Comparison of ENCODE assay signal across 10 cellular contexts in genomic region chr1:174963547-174964125, GRCh38. TPM values are rescaled to one million over a fixed set of nuclear protein-coding genes. Genes with fewer than 3 reads are reported as not detected.
DNase-seq lines count a peak whose midpoint lies in the region; ATAC-seq and TF ChIP-seq lines count a peak whose summit lies in the region.
"Had no signal": no experiment of that assay in that cellular context is flagged by ENCODE, and none has a peak within 500 bp of the region (broad histone marks: within the 10 kb centered on the region; RNA-seq: fewer than 3 reads in every experiment).

No MANE protein-coding gene starts in this region.

- H3K27ac ChIP-seq in BLaER1 treated with 17β-estradiol and CSF1 and Interleukin-3, amounts not matched to agents 10 nM and 100 nM: peak overlapping the region in 6 of 11 experiments; percentile 43 to 68 (median 58); a peak in 9 of 22 replicates
- no peak overlapping the region for H3K27ac ChIP-seq in HEK293 (ENCODE audit: extremely low read depth, low read depth, low read length)
- H3K27ac ChIP-seq: cardiac muscle cell had no signal

- H3K4me1 ChIP-seq in BLaER1 treated with 17β-estradiol and CSF1 and Interleukin-3, amounts not matched to agents 10 nM and 100 nM: peaks cover 37 to 70% (median 54%) of the 10 kb centered on the region in 10 experiments
- H3K4me1 ChIP-seq in HEK293 (ENCODE audit: control insufficient read depth, insufficient read depth, low read length) (peaks cover 17% of the 10 kb centered on the region), mucosa of descending colon (ENCODE audit: low read depth) (peaks cover 56% of the 10 kb centered on the region)

- intact Hi-C loops in mucosa of descending colon (cut with DNase I, micrococcal nuclease): loop anchor here in 1 of 2 donors (10.0 kb wide), 1 partner anchor 89 kb away; no protein-coding TSS in a partner anchor

- no peak for ATAC-seq in T-helper 17 cell
- peak; percentile 49 for ATAC-seq in mucosa of descending colon

- H3K27me3 ChIP-seq in BLaER1 treated with 17β-estradiol and CSF1 and Interleukin-3, amounts not matched to agents 10 nM and 100 nM: no peaks in the 10 kb centered on the region
- H3K27me3 ChIP-seq: cardiac muscle cell had no signal

- DNase-seq in T-helper 17 cell (no peak), mucosa of descending colon (peak in 1 of 3 donors; percentile 71), GM10266 (ENCODE audit: extremely low spot score) (no peak), cortex of kidney (lab: John Stamatoyannopoulos, UW) (no peak), cerebellum (ENCODE audit: low spot score) (no peak), A172 (ENCODE audit: low spot score) (no peak)
- DNase-seq: NCI-H2081 treated with DMSO at 0.1 percent for 48 hours had no signal

- H4K20me1 ChIP-seq in BLaER1 treated with 17β-estradiol and CSF1 and Interleukin-3, amounts not matched to agents 10 nM and 100 nM: no peaks in the 10 kb centered on the region

- CTCF ChIA-PET in HEK293 (lab: Yijun Ruan, JAX): interaction anchor here (0.6 to 2.5 kb wide), 5 partner anchors 19 to 233 kb away, joined by 3 to 7 read pairs (median 3); no protein-coding TSS in a partner anchor

- POLR2A ChIA-PET in HEK293 (lab: Yijun Ruan, JAX): no interaction called here

- H3K27ac Mint-ChIP-seq in T-helper 17 cell: peak overlapping the region; percentile 99

- H3K4me1 Mint-ChIP-seq in T-helper 17 cell: peaks cover 36% of the 10 kb centered on the region

- H3K4me3 Mint-ChIP-seq in T-helper 17 cell: no peak overlapping the region

- H3K9me3 ChIP-seq in BLaER1 treated with 17β-estradiol and CSF1 and Interleukin-3, amounts not matched to agents 10 nM and 100 nM (replicated peaks in 1 of 11): no peaks in the 10 kb centered on the region
- H3K9me3 ChIP-seq in HEK293 (ENCODE audit: control insufficient read depth, insufficient read depth, low read depth, low read length): no peaks in the 10 kb centered on the region
- no peaks in the 10 kb centered on the region for H3K9me3 ChIP-seq in T-helper 17 cell (ENCODE audit: control insufficient read depth, low read length, poor library complexity, severe bottlenecking)
- no peaks in the 10 kb centered on the region for H3K9me3 ChIP-seq in mucosa of descending colon

- no peak overlapping the region for H3K4me3 ChIP-seq in BLaER1 treated with 17β-estradiol and CSF1 and Interleukin-3, amounts not matched to agents 10 nM and 100 nM
- H3K4me3 ChIP-seq in HEK293 (ENCODE audit: low read depth, low read length): no peak overlapping the region
- H3K4me3 ChIP-seq in mucosa of descending colon: no peak overlapping the region
- H3K4me3 ChIP-seq: cardiac muscle cell had no signal

- H3K4me2 ChIP-seq in BLaER1 treated with 17β-estradiol and CSF1 and Interleukin-3, amounts not matched to agents 10 nM and 100 nM: peak overlapping the region in 10 of 11 experiments; percentile 18 to 75 (median 48); a peak in 15 of 22 replicates

- peaks cover 0 to 4% (median 2%) of the 10 kb centered on the region in 11 experiments; a peak in 5 of 22 replicates for H3K36me3 ChIP-seq in BLaER1 treated with 17β-estradiol and CSF1 and Interleukin-3, amounts not matched to agents 10 nM and 100 nM
- H3K36me3 ChIP-seq in HEK293 (ENCODE audit: control insufficient read depth in 2 of 2, insufficient read depth in 1 of 2, low read length in 2 of 2): no peaks in the 10 kb centered on the region
- H3K36me3 ChIP-seq in mucosa of descending colon (ENCODE audit: low read depth): no peaks in the 10 kb centered on the region
- H3K36me3 ChIP-seq: cardiac muscle cell had no signal

- TF ChIP-seq CTCF in HEK293 (tag by site-specific recombination; IDR thresholded peaks at IDR 0.05) (no peak), mucosa of descending colon (IDR thresholded peaks at IDR 0.05) (no peak), GM10266 (IDR thresholded peaks at IDR 0.05; ENCODE audit: control insufficient read depth, insufficient read depth, low read depth, missing control alignments) (no peak)

- no peaks in the 10 kb centered on the region for H3K27me3 Mint-ChIP-seq in T-helper 17 cell

- H3K36me3 Mint-ChIP-seq in T-helper 17 cell (ENCODE audit: low read depth): no peaks in the 10 kb centered on the region

- H3K9ac ChIP-seq in BLaER1 treated with 17β-estradiol and CSF1 and Interleukin-3, amounts not matched to agents 10 nM and 100 nM: no peak overlapping the region; a peak in 1 of 22 replicates

TF ChIP-seq in HEK293, 187 proteins besides CTCF, POLR2A, EP300 and RAD21 (continues in another document):
- 0 out of 2 replicates have a peak, but pooled peaks have one; percentile 55 for TF ChIP-seq ZNF544 (tag by site-specific recombination; IDR thresholded peaks at IDR 0.05)
- TF ChIP-seq ZNF558 (tag by site-specific recombination; IDR thresholded peaks at IDR 0.05): peak; percentile 58; the same call in 1 of the 2 replicates
- TF ChIP-seq, protein P1, sequence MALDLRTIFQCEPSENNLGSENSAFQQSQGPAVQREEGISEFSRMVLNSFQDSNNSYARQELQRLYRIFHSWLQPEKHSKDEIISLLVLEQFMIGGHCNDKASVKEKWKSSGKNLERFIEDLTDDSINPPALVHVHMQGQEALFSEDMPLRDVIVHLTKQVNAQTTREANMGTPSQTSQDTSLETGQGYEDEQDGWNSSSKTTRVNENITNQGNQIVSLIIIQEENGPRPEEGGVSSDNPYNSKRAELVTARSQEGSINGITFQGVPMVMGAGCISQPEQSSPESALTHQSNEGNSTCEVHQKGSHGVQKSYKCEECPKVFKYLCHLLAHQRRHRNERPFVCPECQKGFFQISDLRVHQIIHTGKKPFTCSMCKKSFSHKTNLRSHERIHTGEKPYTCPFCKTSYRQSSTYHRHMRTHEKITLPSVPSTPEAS (tag by site-specific recombination; IDR thresholded peaks at IDR 0.05): no peak
- TF ChIP-seq, protein P2, sequence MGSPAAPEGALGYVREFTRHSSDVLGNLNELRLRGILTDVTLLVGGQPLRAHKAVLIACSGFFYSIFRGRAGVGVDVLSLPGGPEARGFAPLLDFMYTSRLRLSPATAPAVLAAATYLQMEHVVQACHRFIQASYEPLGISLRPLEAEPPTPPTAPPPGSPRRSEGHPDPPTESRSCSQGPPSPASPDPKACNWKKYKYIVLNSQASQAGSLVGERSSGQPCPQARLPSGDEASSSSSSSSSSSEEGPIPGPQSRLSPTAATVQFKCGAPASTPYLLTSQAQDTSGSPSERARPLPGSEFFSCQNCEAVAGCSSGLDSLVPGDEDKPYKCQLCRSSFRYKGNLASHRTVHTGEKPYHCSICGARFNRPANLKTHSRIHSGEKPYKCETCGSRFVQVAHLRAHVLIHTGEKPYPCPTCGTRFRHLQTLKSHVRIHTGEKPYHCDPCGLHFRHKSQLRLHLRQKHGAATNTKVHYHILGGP (tag by site-specific recombination; IDR thresholded peaks at IDR 0.05): peak; percentile 40; the same call in 1 of the 2 replicates
- TF ChIP-seq ZNF529 (tag by site-specific recombination; IDR thresholded peaks at IDR 0.05; ENCODE audit: insufficient replicate concordance): peak; percentile 44
- TF ChIP-seq ZNF549 (tag by site-specific recombination; IDR thresholded peaks at IDR 0.05): peak; percentile 58
- peak; percentile 74 for TF ChIP-seq ZNF830 (tag by site-specific recombination; IDR thresholded peaks at IDR 0.05; ENCODE audit: low read depth)
- no peak for TF ChIP-seq ZNF202 (tag by site-specific recombination; IDR thresholded peaks at IDR 0.05; ENCODE audit: borderline replicate concordance)
- peak; percentile 83; the same call in 1 of the 2 replicates for TF ChIP-seq ZNF350 (tag by site-specific recombination; IDR thresholded peaks at IDR 0.05)
- TF ChIP-seq, protein P3, sequence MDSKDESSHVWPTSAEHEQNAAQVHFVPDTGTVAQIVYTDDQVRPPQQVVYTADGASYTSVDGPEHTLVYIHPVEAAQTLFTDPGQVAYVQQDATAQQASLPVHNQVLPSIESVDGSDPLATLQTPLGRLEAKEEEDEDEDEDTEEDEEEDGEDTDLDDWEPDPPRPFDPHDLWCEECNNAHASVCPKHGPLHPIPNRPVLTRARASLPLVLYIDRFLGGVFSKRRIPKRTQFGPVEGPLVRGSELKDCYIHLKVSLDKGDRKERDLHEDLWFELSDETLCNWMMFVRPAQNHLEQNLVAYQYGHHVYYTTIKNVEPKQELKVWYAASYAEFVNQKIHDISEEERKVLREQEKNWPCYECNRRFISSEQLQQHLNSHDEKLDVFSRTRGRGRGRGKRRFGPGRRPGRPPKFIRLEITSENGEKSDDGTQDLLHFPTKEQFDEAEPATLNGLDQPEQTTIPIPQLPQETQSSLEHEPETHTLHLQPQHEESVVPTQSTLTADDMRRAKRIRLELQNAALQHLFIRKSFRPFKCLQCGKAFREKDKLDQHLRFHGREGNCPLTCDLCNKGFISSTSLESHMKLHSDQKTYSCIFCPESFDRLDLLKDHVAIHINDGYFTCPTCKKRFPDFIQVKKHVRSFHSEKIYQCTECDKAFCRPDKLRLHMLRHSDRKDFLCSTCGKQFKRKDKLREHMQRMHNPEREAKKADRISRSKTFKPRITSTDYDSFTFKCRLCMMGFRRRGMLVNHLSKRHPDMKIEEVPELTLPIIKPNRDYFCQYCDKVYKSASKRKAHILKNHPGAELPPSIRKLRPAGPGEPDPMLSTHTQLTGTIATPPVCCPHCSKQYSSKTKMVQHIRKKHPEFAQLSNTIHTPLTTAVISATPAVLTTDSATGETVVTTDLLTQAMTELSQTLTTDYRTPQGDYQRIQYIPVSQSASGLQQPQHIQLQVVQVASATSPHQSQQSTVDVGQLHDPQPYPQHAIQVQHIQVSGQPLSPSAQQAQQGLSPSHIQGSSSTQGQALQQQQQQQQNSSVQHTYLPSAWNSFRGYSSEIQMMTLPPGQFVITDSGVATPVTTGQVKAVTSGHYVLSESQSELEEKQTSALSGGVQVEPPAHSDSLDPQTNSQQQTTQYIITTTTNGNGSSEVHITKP (tag by site-specific recombination; IDR thresholded peaks at IDR 0.05): no peak
- TF ChIP-seq ZNF660 (tag by site-specific recombination; IDR thresholded peaks at IDR 0.05): peak; percentile 85
- peak; percentile 43; the same call in 1 of the 2 replicates for TF ChIP-seq ZNF221 (tag by site-specific recombination; IDR thresholded peaks at IDR 0.05; ENCODE audit: borderline replicate concordance)
- peak; percentile 96 for TF ChIP-seq ZNF561 (tag by site-specific recombination; IDR thresholded peaks at IDR 0.05; ENCODE audit: borderline replicate concordance)
- peak; percentile 76; the same call in 1 of the 2 replicates for TF ChIP-seq ZNF37A (tag by site-specific recombination; IDR thresholded peaks at IDR 0.05)
- TF ChIP-seq KLF10 (tag by site-specific recombination; IDR thresholded peaks at IDR 0.05): peak; percentile 71; the same call in 1 of the 2 replicates
- no peak for TF ChIP-seq ZNF394 (tag by site-specific recombination; IDR thresholded peaks at IDR 0.05; ENCODE audit: borderline replicate concordance)

RNA-seq across cellular contexts. Expression of gene CACYBP, which starts 36.1 kb away (rescaled TPM):
- total RNA-seq in T-helper 17 cell (10 to 100 TPM; 82.2 to 89.8 TPM), mucosa of descending colon (100 to 1,000 TPM in 1 of 3 donors, 10 to 100 TPM in 2; 43.6 to 103 (median 67.9) TPM), cerebellum (122 TPM)
- total RNA-seq in A172 (2014; rRNA removed; shearing (Covaris generic)): 397 and 540 TPM in 2 replicates

RNA-seq across cellular contexts. Expression of gene MRPS14, which starts 59.6 kb away (rescaled TPM):
- total RNA-seq in T-helper 17 cell (10 to 100 TPM; 13.4 to 16.2 TPM), mucosa of descending colon (10 to 100 TPM; 24.0 to 29.5 (median 26.2) TPM), cerebellum (41.5 TPM)
- 39.3 and 42.3 TPM in 2 replicates for total RNA-seq in A172 (2014; rRNA removed; shearing (Covaris generic))
